26 cellular contexts compared by ENCODE assay signal in the genomic region with DNA sequence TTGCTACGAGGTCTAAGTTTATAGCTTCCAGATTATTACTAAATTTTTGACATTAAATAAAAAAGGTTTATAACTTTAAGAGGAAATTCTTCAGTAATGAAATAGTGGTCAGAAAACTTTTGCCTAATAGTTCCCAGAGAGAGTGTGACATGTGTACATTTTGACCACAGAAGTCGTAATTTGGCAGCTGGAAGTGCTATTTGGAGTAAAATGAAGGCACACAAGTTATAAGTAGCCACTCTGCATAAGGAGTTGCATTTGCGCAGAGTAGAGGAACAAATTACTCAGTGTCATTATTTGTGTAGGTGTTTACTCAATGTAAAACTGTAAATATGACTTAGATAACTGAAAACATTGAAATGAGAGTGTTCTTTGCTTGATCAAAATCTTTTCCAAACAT.
DNase-seq lines count a peak whose midpoint lies in the region; ATAC-seq and TF ChIP-seq lines count a peak whose summit lies in the region.
"Had no signal": no experiment of that assay in that cellular context is flagged by ENCODE, and none has a peak within 500 bp of the region (broad histone marks: within the 10 kb centered on the region; RNA-seq: fewer than 3 reads in every experiment).

No MANE protein-coding gene starts in this region.

- H3K4me3 ChIP-seq in cardiac fibroblast (replicated peaks in 1 of 2; ENCODE audit: low read depth in 2 of 2, low read length in 2 of 2) (no peak overlapping the region), fibroblast of villous mesenchyme (ENCODE audit: low read depth, low read length) (no peak overlapping the region)
- H3K4me3 ChIP-seq: GM23338, PC-9, SJSA1 had no signal

- intact Hi-C loops in left colon (cut with DNase I, micrococcal nuclease) = no loop called here

- DNase-seq in NCI-H510A treated with DMSO at 0.1 percent for 48 hours (lab: John Stamatoyannopoulos, UW) (peak; percentile 1), NCI-H510A (lab: John Stamatoyannopoulos, UW) (no peak), cardiac fibroblast (ENCODE audit: low read depth in 2 of 2) (peak; percentile 9 to 17), fibroblast of villous mesenchyme (ENCODE audit: low read depth) (peak; percentile 51), left colon (no peak), NCI-H1417 (lab: John Stamatoyannopoulos, UW) (no peak), nucleus accumbens (lab: John Stamatoyannopoulos, UW) (no peak)
- DNase-seq: 8988T; ACHN; DMS153; H9; IMR-90; KG1; NCI-H1048; NCI-H1436; NCI-H187; NCI-H2081 treated with DMSO at 0.1 percent for 48 hours; NCI-H2171; NCI-H226; NCI-H524; NCI-H748 treated with DMSO at 0.1 percent for 48 hours; NK-92 treated with Interleukin-12 subunit alpha and Interleukin-12 subunit beta, amount 100 ng/mL, for 24 hours; PC-9 had no signal

- TF ChIP-seq CTCF in cardiac fibroblast (IDR thresholded peaks at IDR 0.05; ENCODE audit: low read depth, low read length) = no peak
- TF ChIP-seq CTCF in fibroblast of villous mesenchyme (IDR thresholded peaks at IDR 0.05; ENCODE audit: insufficient read depth, low read depth, low read length) = no peak

- ATAC-seq in left colon = no peak
- ATAC-seq: GM23338, Right ventricle myocardium inferior had no signal

Comparison
In these comparisons a context has a peak if more than half of its experiments do, and no peak if none do; other contexts are left out.
1. DNase-seq: peak in NCI-H510A treated with DMSO at 0.1 percent for 48 hours (single experiment), cardiac fibroblast (2 of 2) and fibroblast of villous mesenchyme (single experiment); none in NCI-H510A (single experiment), left colon (0 of 2), NCI-H1417 (0 of 3) and nucleus accumbens (0 of 56).